ENCODE assay signal across 10 cellular contexts in the genomic region with DNA sequence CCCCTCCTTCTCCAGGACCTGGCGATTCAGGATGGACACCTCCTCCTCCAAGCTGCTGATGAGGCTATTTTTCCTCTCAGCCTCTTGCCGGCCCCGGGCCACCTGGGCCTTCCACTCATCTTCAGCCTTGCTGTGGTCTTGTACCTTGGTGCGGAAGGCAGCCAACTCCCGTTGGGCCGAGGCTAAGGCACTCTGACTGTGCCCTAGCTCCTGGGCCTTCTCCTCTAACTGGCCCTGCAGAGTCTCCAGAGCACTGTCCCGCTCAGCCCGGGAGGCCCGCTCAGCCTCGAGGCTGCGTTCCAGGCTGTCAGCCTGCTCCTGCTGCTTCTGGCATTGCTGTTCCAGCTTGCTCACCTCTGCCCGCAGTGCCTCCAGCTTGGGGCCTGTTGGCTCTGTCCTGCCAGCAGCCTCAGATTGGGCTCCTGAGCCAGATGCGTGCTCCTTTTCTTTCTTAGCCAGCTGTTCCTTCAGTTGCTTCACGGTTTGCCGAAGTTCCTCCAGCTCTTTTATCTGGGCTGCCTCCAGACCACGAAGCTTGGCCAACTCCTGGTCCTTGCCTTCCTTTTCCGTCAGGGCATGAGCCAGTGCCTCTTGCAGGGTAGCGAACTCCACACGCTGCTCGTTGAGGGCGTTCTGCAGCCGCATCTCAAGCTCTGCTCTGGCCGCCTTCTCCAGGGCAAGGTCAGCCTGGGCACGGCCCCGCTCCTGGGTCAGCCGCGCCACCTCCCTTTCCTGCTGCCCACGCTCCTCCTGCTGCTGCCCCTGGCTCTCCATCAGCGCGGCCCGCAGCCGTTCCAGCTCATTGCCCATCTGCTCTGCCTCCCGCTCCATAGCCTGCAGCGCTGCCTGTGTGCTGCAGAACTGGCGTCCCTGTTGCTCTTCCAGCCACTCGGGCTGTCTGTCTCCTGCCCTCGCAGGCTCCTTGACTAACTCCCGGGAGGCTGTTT. TPM values are rescaled to one million over a fixed set of nuclear protein-coding genes. Genes with fewer than 3 reads are reported as not detected.
DNase-seq lines count a peak whose midpoint lies in the region; ATAC-seq and TF ChIP-seq lines count a peak whose summit lies in the region.
"Had no signal": no experiment of that assay in that cellular context is flagged by ENCODE, and none has a peak within 500 bp of the region (broad histone marks: within the 10 kb centered on the region; RNA-seq: fewer than 3 reads in every experiment).

No MANE protein-coding gene starts in this region.

- no peak for DNase-seq in left cardiac atrium
- DNase-seq in cardiac septum (ENCODE audit: low spot score) = no peak
- peak; percentile 51 for DNase-seq in myocyte (ENCODE audit: low read depth)
- DNase-seq in upper lobe of right lung = peak; percentile 49
- DNase-seq in glomerular visceral epithelial cell (ENCODE audit: extremely low spot score) = no peak
- no peak for DNase-seq in head of caudate nucleus
- DNase-seq in HAP-1 (ENCODE audit: low spot score in 2 of 2) = no peak
- DNase-seq: NCI-H187 had no signal

- intact Hi-C loops in left cardiac atrium (cut with DNase I) = no loop called here
- intact Hi-C loops in cardiac septum (cut with DNase I) = no loop called here
- intact Hi-C loops in upper lobe of right lung (cut with DNase I) = no loop called here
- intact Hi-C loops in head of caudate nucleus (cut with DNase I) = no loop called here

- peaks cover 13% of the 10 kb centered on the region for H3K4me1 ChIP-seq in upper lobe of right lung
- H3K4me1 ChIP-seq in HAP-1 = no peaks in the 10 kb centered on the region

- H3K36me3 ChIP-seq in upper lobe of right lung = peaks cover 100% of the 10 kb centered on the region
- peaks cover 92% of the 10 kb centered on the region for H3K36me3 ChIP-seq in HAP-1 (replicated peaks)

- H3K9me3 ChIP-seq in upper lobe of right lung (no peaks in the 10 kb centered on the region), HAP-1 (no peaks in the 10 kb centered on the region)

- TF ChIP-seq CTCF in upper lobe of right lung (IDR thresholded peaks at IDR 0.05) = no peak

- peak overlapping the region; percentile 83 for H3K27ac ChIP-seq in cingulate gyrus (ENCODE audit: low read depth, low read length)
- H3K27ac ChIP-seq in upper lobe of right lung = peak overlapping the region; percentile 36

- H3K4me3 ChIP-seq in upper lobe of right lung (no peak overlapping the region), HAP-1 (no peak overlapping the region)
- H3K4me3 ChIP-seq: lung had no signal

- ATAC-seq in left cardiac atrium (peak; percentile 4 to 27), upper lobe of right lung (no peak)

- H3K27me3 ChIP-seq in upper lobe of right lung (no peaks in the 10 kb centered on the region), HAP-1 (ENCODE audit: low read depth) (no peaks in the 10 kb centered on the region)

- in situ Hi-C loops in HAP-1 (cut with MboI; ENCODE audit: low sequenced_read_pairs) = no loop called here

RNA-seq across cellular contexts. Expression of gene IL18BP, which starts 15.3 kb away (rescaled TPM):
- 1 to 10 TPM; 4.4 to 7.3 TPM for total RNA-seq in left cardiac atrium
- 6.2 TPM for total RNA-seq in cardiac septum
- total RNA-seq in myocyte = 2.4 and 4.1 TPM in 2 replicates
- 6.7 TPM for polyA plus RNA-seq in myocyte (2012)
- 21.5 TPM for total RNA-seq in upper lobe of right lung

Comparison
In these comparisons a context has a peak if more than half of its experiments do, and no peak if none do; other contexts are left out.
1. DNase-seq: peak in myocyte (single experiment) and upper lobe of right lung (single experiment); none in left cardiac atrium (single experiment), cardiac septum (single experiment), glomerular visceral epithelial cell (single experiment), head of caudate nucleus (0 of 42) and HAP-1 (0 of 2).